In the genomic region with DNA sequence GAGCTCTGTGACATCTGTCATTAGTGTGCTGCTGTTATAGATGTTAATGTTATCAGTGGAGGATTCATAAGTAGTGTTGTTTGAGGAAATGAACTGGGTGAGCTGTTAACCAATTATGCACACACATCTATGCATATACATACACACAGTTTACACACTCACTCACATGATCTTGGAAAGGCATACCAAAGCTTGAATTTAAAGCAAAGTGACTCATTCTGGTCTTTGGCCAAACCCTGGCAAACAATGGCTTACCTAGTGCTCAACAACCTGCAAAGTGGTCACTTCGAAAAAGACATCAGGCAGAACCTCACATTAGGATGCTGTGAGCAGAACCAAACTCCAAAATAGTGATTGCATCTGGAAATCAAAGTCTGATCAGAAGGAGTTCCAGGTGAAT, we compare ENCODE assay signal across 19 cellular contexts.
A peak's percentile ranks its signal among the peaks of the same experiment; 100 is the strongest.
DNase-seq lines count a peak whose midpoint lies in the region; ATAC-seq and TF ChIP-seq lines count a peak whose summit lies in the region.
"Had no signal": no experiment of that assay in that cellular context is flagged by ENCODE, and none has a peak within 500 bp of the region (broad histone marks: within the 10 kb centered on the region; RNA-seq: fewer than 3 reads in every experiment).

No MANE protein-coding gene starts in this region.

- no peak for ATAC-seq in HG02938 (IDR thresholded peaks at IDR 0.05; ENCODE audit: unreplicated experiment)
- ATAC-seq: CD8-positive, alpha-beta T cell; HCT116; Right ventricle myocardium inferior; T-helper 17 cell had no signal

- peak; percentile 19 for DNase-seq in H4 (ENCODE audit: low spot score)
- DNase-seq in LNCaP clone FGC (ENCODE audit: low read depth): peak; percentile 21
- peak; percentile 3 for DNase-seq in RWPE1 (ENCODE audit: low spot score)
- DNase-seq in glomerular visceral epithelial cell (ENCODE audit: extremely low spot score): peak; percentile 9
- DNase-seq in GM13976 (ENCODE audit: low spot score): no peak
- DNase-seq in foreskin melanocyte: no peak
- DNase-seq: C1 segment of cervical spinal cord; CD8-positive, alpha-beta T cell; GOT3; KBM-7; MV-4-11; NCI-H1694 treated with DMSO at 0.1 percent for 48 hours; NCI-H2081 treated with DMSO at 0.1 percent for 48 hours; NCI-H446; NCI-H526; T-helper 17 cell had no signal

- no peak overlapping the region for H3K27ac ChIP-seq in RWPE1

- TF ChIP-seq CTCF in LNCaP clone FGC (IDR thresholded peaks at IDR 0.05; ENCODE audit: control insufficient read depth, extremely low read depth, insufficient read depth): no peak
- TF ChIP-seq CTCF in RWPE1 (conservative IDR thresholded peaks at IDR 0.05; ENCODE audit: low read depth): no peak
- no peak for TF ChIP-seq CTCF in GM13976 (IDR thresholded peaks at IDR 0.05; ENCODE audit: borderline replicate concordance, control extremely low read depth, extremely low read depth, insufficient read depth, missing control alignments)

- CTCF ChIA-PET in RWPE1 (lab: Yijun Ruan, JAX): interaction anchor here (0.5 to 0.6 kb wide), 3 partner anchors 57 to 1412 kb away, joined by 3 to 5 read pairs (median 3); no protein-coding TSS in a partner anchor

- in situ Hi-C loops in GM13976 (cut with MboI; ENCODE audit: low sequenced_read_pairs, unreplicated experiment): no loop called here

- H3K4me3 ChIP-seq in LNCaP clone FGC (ENCODE audit: low read depth, low read length): no peak overlapping the region

- POLR2A ChIA-PET in RWPE1 (lab: Yijun Ruan, JAX; ENCODE audit: low non-redundant PET): no interaction called here

Comparison
In these comparisons a context has a peak if more than half of its experiments do, and no peak if none do; other contexts are left out.
1. DNase-seq: peak in H4 (single experiment), LNCaP clone FGC (single experiment), RWPE1 (single experiment) and glomerular visceral epithelial cell (single experiment); none in GM13976 (single experiment) and foreskin melanocyte (single experiment).